ENCODE assay signal across 1 cellular context in genomic region chr7:23346316-23346715, GRCh38.
TF ChIP-seq lines count a peak whose summit lies in the region.

No MANE protein-coding gene starts in this region.

TF ChIP-seq in GM12878, 131 proteins besides CTCF, POLR2A, EP300 and RAD21 (continued from another document):
- TF ChIP-seq SMAD5 (IDR thresholded peaks at IDR 0.05; ENCODE audit: low read depth) (no peak), PAX8 (IDR thresholded peaks at IDR 0.05) (no peak), USF1 (IDR thresholded peaks at IDR 0.05; ENCODE audit: borderline replicate concordance, extremely low read length, insufficient read depth, low read depth, low read length) (no peak), TCF7 (IDR thresholded peaks at IDR 0.05; ENCODE audit: borderline replicate concordance) (no peak), BMI1 (IDR thresholded peaks at IDR 0.05; ENCODE audit: borderline replicate concordance) (no peak), MLLT1 (IDR thresholded peaks at IDR 0.05) (0 out of 2 replicates have a peak, but pooled peaks have one; percentile 16), CBFB (IDR thresholded peaks at IDR 0.05; ENCODE audit: low read depth) (no peak), TAF1 (IDR thresholded peaks at IDR 0.05; ENCODE audit: borderline replicate concordance, low read depth, low read length) (no peak), ZNF384 (IDR thresholded peaks at IDR 0.05; ENCODE audit: borderline replicate concordance, low read depth, low read length) (no peak)
TF ChIP-seq in GM12878: peak in this region for 6.
